Comparison of ENCODE assay signal across 8 cellular contexts in genomic region chr15:57146394-57147140, GRCh38.
DNase-seq lines count a peak whose midpoint lies in the region; ATAC-seq, FAIRE-seq and TF ChIP-seq lines count a peak whose summit lies in the region.

No MANE protein-coding gene starts in this region.

- H3K4me1 Mint-ChIP-seq in MCF 10A (ENCODE audit: insufficient read depth, unreplicated experiment): peaks cover 27% of the 10 kb centered on the region

- DNase-seq in A673 (ENCODE audit: low spot score) (peak; percentile 86), GM19239 (ENCODE audit: insufficient read length, low spot score) (no peak), NCI-H345 (lab: John Stamatoyannopoulos, UW) (peak; percentile 53), MCF 10A (ENCODE audit: unreplicated experiment) (peak; percentile 54), kidney (no peak), mesenteric fat pad (ENCODE audit: low spot score) (no peak)

- peaks cover under 1% of the 10 kb centered on the region for H3K36me3 ChIP-seq in A673 (ENCODE audit: insufficient read depth, low read length, poor library complexity, severe bottlenecking)
- no peaks in the 10 kb centered on the region for H3K36me3 ChIP-seq in kidney (ENCODE audit: control insufficient read depth in 1 of 2, insufficient read depth in 2 of 2, low read length in 2 of 2)

- H3K9me3 Mint-ChIP-seq in MCF 10A (ENCODE audit: unreplicated experiment): no peaks in the 10 kb centered on the region

- H3K9me3 ChIP-seq in A673 (ENCODE audit: low read depth, low read length, poor library complexity, severe bottlenecking): peaks cover 3% of the 10 kb centered on the region
- H3K9me3 ChIP-seq in kidney (ENCODE audit: control insufficient read depth in 1 of 2, low read length in 2 of 2): no peaks in the 10 kb centered on the region

- no peak overlapping the region for H3K4me3 Mint-ChIP-seq in MCF 10A (ENCODE audit: unreplicated experiment)

- no peak overlapping the region for H3K9ac ChIP-seq in kidney (ENCODE audit: low read length in 2 of 2)

- H3K4me1 ChIP-seq in A673 (ENCODE audit: insufficient read depth, low read length, poor library complexity, severe bottlenecking): peaks cover 84% of the 10 kb centered on the region
- H3K4me1 ChIP-seq in kidney (ENCODE audit: control insufficient read depth in 1 of 2, insufficient read depth in 1 of 2, low read depth in 1 of 2, low read length in 2 of 2): peaks cover 5 to 7% of the 10 kb centered on the region in 2 donors

- intact Hi-C loops in A673 (cut with micrococcal nuclease; ENCODE audit: unreplicated experiment): loop anchor here (1.0 to 10.0 kb wide), 4 partner anchors 68 to 381 kb away; no protein-coding TSS in a partner anchor
- intact Hi-C loops in MCF 10A (cut with micrococcal nuclease): loop anchor here (1.0 to 5.0 kb wide), 4 partner anchors 68 to 381 kb away; no protein-coding TSS in a partner anchor
- intact Hi-C loops in kidney (cut with DNase I): loop anchor here (10.0 kb wide), 1 partner anchor 158 kb away; no protein-coding TSS in a partner anchor

- CTCF ChIA-PET in A673 (lab: Charles Lee) (interaction anchor here (0.6 to 2.1 kb wide), 11 partner anchors 10 to 650 kb away, joined by 3 to 17 read pairs (median 5); no protein-coding TSS in a partner anchor), MCF 10A (lab: Yijun Ruan, JAX) (interaction anchor here (0.6 to 6.8 kb wide), 37 partner anchors 10 to 657 kb away, joined by 3 to 105 read pairs (median 4); partner anchors contain the start of gene TCF12)

- FAIRE-seq in GM19239 (lab: Jason Lieb, UNC): peak; percentile 78
- peak; percentile 96 for FAIRE-seq in kidney (lab: Jason Lieb, UNC)

- H3K4me3 ChIP-seq in A673 (ENCODE audit: low read depth, low read length, poor library complexity, severe bottlenecking) (peak overlapping the region; percentile 29), kidney (ENCODE audit: low read length in 2 of 2) (peak overlapping the region in 1 of 2 donors; percentile 21)

- H3K27me3 Mint-ChIP-seq in MCF 10A (ENCODE audit: insufficient read depth, unreplicated experiment): no peaks in the 10 kb centered on the region

- H3K36me3 Mint-ChIP-seq in MCF 10A (ENCODE audit: insufficient read depth, unreplicated experiment): no peaks in the 10 kb centered on the region

- H3K27ac Mint-ChIP-seq in MCF 10A (ENCODE audit: low read depth, unreplicated experiment): no peak overlapping the region

- BruUV-seq in A673 (replicated peaks; lab: Mats Ljungman, UMichigan): no TSS peak
- BruUV-seq in MCF 10A (replicated peaks; lab: Mats Ljungman, UMichigan): no TSS peak

- H3K27me3 ChIP-seq in A673 (replicated peaks; ENCODE audit: insufficient read depth, low read depth, low read length, poor library complexity): no peaks in the 10 kb centered on the region

- no peak for ATAC-seq in HG03439 (IDR thresholded peaks at IDR 0.05; ENCODE audit: unreplicated experiment)

- peak overlapping the region; percentile 96 for H3K27ac ChIP-seq in A673 (ENCODE audit: low read depth, low read length, poor library complexity, severe bottlenecking)
- H3K27ac ChIP-seq in kidney (ENCODE audit: low read depth in 2 of 2, low read length in 2 of 2): no peak overlapping the region
- H3K27ac ChIP-seq in temporal lobe (ENCODE audit: low read depth, low read length): peak overlapping the region; percentile 69

- TF ChIP-seq CTCF in A673 (conservative IDR thresholded peaks at IDR 0.05; ENCODE audit: low read depth, low read length) (peak; percentile 87), MCF 10A (IDR thresholded peaks at IDR 0.05; ENCODE audit: unreplicated experiment) (peak; percentile 69), kidney (IDR thresholded peaks at IDR 0.05; ENCODE audit: borderline replicate concordance, extremely low read depth, insufficient read depth) (peak; percentile 69)

- POLR2A ChIA-PET in A673 (lab: Charles Lee; ENCODE audit: low non-redundant PET): interaction anchor here (0.6 kb wide), 1 partner anchor 75 kb away, joined by 3 read pairs; no protein-coding TSS in a partner anchor
- POLR2A ChIA-PET in MCF 10A (lab: Yijun Ruan, JAX): interaction anchor here (0.6 to 2.9 kb wide), 5 partner anchors 12 to 235 kb away, joined by 3 to 17 read pairs (median 3); partner anchors contain the start of gene TCF12

Comparison
In these comparisons a context has a peak if more than half of its experiments do, and no peak if none do; other contexts are left out.
1. DNase-seq: peak in A673 (single experiment), NCI-H345 (single experiment) and MCF 10A (single experiment); none in GM19239 (single experiment), kidney (single experiment) and mesenteric fat pad (single experiment).
2. H3K27ac ChIP-seq: peak in A673 (single experiment) and temporal lobe (single experiment); none in kidney (0 of 2).
3. Peak in every context shown above with its lines, with median percentiles within 50 percentile points of each other: CTCF ChIP-seq.